In the genomic region with DNA sequence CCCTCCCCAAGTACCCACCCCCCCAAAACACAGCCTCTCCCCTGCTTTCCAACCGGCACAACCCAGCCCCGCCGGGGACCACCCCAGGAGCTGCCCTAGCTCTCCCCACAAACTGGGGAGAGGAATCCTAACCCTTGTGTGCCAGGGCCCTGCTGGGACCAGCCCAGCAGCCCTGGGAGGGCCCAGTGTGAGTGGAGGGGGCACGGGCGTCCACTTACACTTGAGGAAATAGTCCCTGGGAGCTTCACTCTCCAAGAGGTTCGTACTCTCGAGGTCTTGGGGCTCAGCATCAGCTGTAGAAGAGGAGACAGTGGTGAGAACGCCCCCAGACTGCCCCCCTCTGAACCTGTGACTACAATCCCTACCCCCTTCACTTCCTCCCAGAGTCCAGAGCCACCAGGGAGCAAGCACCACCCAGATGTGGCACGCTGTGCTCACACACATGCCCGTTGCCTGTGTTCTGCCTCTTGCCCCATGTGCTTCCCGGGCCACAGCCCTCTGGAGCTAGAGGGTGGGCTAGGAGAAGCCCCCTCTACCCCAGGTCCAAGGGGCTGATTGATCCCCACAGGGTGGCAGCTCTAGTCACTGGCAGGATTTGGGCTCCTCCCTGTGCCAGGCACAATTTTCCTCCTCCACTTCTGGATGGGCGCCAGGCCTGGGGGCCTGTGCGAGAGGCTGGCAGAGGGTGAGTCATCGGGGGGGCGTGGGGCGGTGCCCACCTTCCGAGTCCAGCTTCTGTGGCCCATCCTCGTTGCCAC, we compare ENCODE assay signal across 8 cellular contexts. TPM values are rescaled to one million over a fixed set of nuclear protein-coding genes. Genes with fewer than 3 reads are reported as not detected.
DNase-seq lines count a peak whose midpoint lies in the region; ATAC-seq and TF ChIP-seq lines count a peak whose summit lies in the region.

No MANE protein-coding gene starts in this region.

- DNase-seq in NCI-H1436 (lab: John Stamatoyannopoulos, UW): peak; percentile 69
- DNase-seq in NCI-H1436 treated with DMSO at 0.1 percent for 48 hours (lab: John Stamatoyannopoulos, UW): no peak
- no peak for DNase-seq in right atrium auricular region (ENCODE audit: low spot score)
- no peak for DNase-seq in NCI-H1417 (lab: John Stamatoyannopoulos, UW)

- H3K27me3 ChIP-seq in right atrium auricular region: no peaks in the 10 kb centered on the region
- no peaks in the 10 kb centered on the region for H3K27me3 ChIP-seq in stomach smooth muscle (ENCODE audit: control insufficient read depth in 1 of 2, insufficient read depth in 2 of 2, low read length in 2 of 2)

- H3K36me3 ChIP-seq in right atrium auricular region: peaks cover 20% of the 10 kb centered on the region
- H3K36me3 ChIP-seq in stomach smooth muscle (ENCODE audit: control insufficient read depth in 2 of 2, insufficient read depth in 2 of 2, low read length in 2 of 2): peaks cover 4 to 12% of the 10 kb centered on the region in 2 donors

- ATAC-seq in HG03342 (IDR thresholded peaks at IDR 0.05; ENCODE audit: unreplicated experiment) (no peak), GM21526 (IDR thresholded peaks at IDR 0.05; ENCODE audit: low FRiP score, unreplicated experiment) (no peak)

- H3K4me3 ChIP-seq in right atrium auricular region (peak overlapping the region in 1 of 2 donors; percentile 63), stomach smooth muscle (ENCODE audit: low read length in 2 of 2) (peak overlapping the region; percentile 70 to 88)

- H3K9ac ChIP-seq in stomach smooth muscle (ENCODE audit: low read length in 2 of 2): peak overlapping the region; percentile 47 to 99

- H3K27ac ChIP-seq in VCaP (peak overlapping the region; percentile 75), right atrium auricular region (peak overlapping the region; percentile 93 to 94), stomach smooth muscle (ENCODE audit: low read length) (peak overlapping the region; percentile 93)

- TF ChIP-seq CTCF in VCaP (conservative IDR thresholded peaks at IDR 0.05) (no peak), right atrium auricular region (IDR thresholded peaks at IDR 0.05) (no peak)

- H3K4me1 ChIP-seq in right atrium auricular region (peaks cover 0 to 72% of the 10 kb centered on the region in 2 donors), stomach smooth muscle (ENCODE audit: control insufficient read depth, insufficient read depth, low read length) (peaks cover 62% of the 10 kb centered on the region)

- H3K9me3 ChIP-seq in right atrium auricular region (no peaks in the 10 kb centered on the region), stomach smooth muscle (ENCODE audit: control insufficient read depth in 2 of 2, low read length in 2 of 2) (no peaks in the 10 kb centered on the region)

RNA-seq across cellular contexts. Expression of a gene that starts 3.0 kb away (rescaled TPM):
- 10 to 100 TPM; 16.8 to 24.8 TPM for total RNA-seq in right atrium auricular region

RNA-seq across cellular contexts. Expression of a gene that starts 20.2 kb away (rescaled TPM):
- total RNA-seq in right atrium auricular region: 100 to 1,000 TPM in 1 of 2 donors, 10 to 100 TPM in 1; 100.0 to 163 TPM

RNA-seq across cellular contexts. Expression of a gene that starts 21.4 kb away (rescaled TPM):
- 1 to 10 TPM; 7.0 to 9.8 TPM for total RNA-seq in right atrium auricular region

RNA-seq across cellular contexts. Expression of a gene that starts 29.3 kb away (rescaled TPM):
- 10 to 100 TPM; 27.2 to 36.4 TPM for total RNA-seq in right atrium auricular region

RNA-seq across cellular contexts. Expression of a gene that starts 31.2 kb away (rescaled TPM):
- total RNA-seq in right atrium auricular region: 10 to 100 TPM; 11.1 to 25.9 TPM
